In genomic region chr16:15768201-15768600, GRCh38 we compare ENCODE assay signal across 22 cellular contexts.
"Had no signal": no experiment of that assay in that cellular context is flagged by ENCODE, and none has a peak within 500 bp of the region (broad histone marks: within the 10 kb centered on the region; RNA-seq: fewer than 3 reads in every experiment).

No MANE protein-coding gene starts in this region.

- H3K9me3 ChIP-seq: esophagus squamous epithelium, gastrocnemius medialis, lower lobe of right lung, mucosa of descending colon had no signal

- H3K27ac Mint-ChIP-seq: immature natural killer cell, mesothelial cell of epicardium had no signal

- H3K9me3 Mint-ChIP-seq: immature natural killer cell, mesothelial cell of epicardium had no signal

- H3K4me1 Mint-ChIP-seq: mesothelial cell of epicardium had no signal

- H3K36me3 ChIP-seq: esophagus squamous epithelium, gastrocnemius medialis, heart left ventricle, left ventricle myocardium inferior, lower lobe of right lung had no signal

- H3K27ac ChIP-seq: dorsolateral prefrontal cortex, esophagus squamous epithelium, gastrocnemius medialis, hepatocyte, left ventricle myocardium inferior, lower lobe of right lung had no signal

- DNase-seq: dermis blood vessel endothelial cell; dorsolateral prefrontal cortex; effector CD4-positive, alpha-beta T cell; effector memory CD4-positive, alpha-beta T cell; esophagus squamous epithelium; foreskin fibroblast; foreskin melanocyte; gastrocnemius medialis; heart left ventricle; hypothalamus; immature natural killer cell; islet precursor cell; kidney glomerular epithelial cell; left colon; left ventricle myocardium inferior; lower lobe of right lung; mesenchymal stem cell; mucosa of descending colon had no signal

- ATAC-seq: gastrocnemius medialis, heart left ventricle, left colon, left lobe of liver, lower lobe of right lung, mucosa of descending colon had no signal

- H3K4me1 ChIP-seq: gastrocnemius medialis, lower lobe of right lung had no signal

- H3K27me3 ChIP-seq: dorsolateral prefrontal cortex, esophagus squamous epithelium, gastrocnemius medialis had no signal

- H3K4me3 ChIP-seq: coronary artery, dorsolateral prefrontal cortex, esophagus squamous epithelium, gastrocnemius medialis, heart left ventricle, hepatocyte, left ventricle myocardium inferior, lower lobe of right lung, mucosa of descending colon had no signal

- H3K4me3 Mint-ChIP-seq: immature natural killer cell, mesothelial cell of epicardium had no signal

- H3K36me3 Mint-ChIP-seq: immature natural killer cell, mesothelial cell of epicardium had no signal
